ENCODE assay signal across 14 cellular contexts in genomic region chr2:236558999-236559978, GRCh38. TPM values are rescaled to one million over a fixed set of nuclear protein-coding genes. Genes with fewer than 3 reads are reported as not detected.
DNase-seq lines count a peak whose midpoint lies in the region; ATAC-seq and TF ChIP-seq lines count a peak whose summit lies in the region.
"Had no signal": no experiment of that assay in that cellular context is flagged by ENCODE, and none has a peak within 500 bp of the region (broad histone marks: within the 10 kb centered on the region; RNA-seq: fewer than 3 reads in every experiment).

No MANE protein-coding gene starts in this region.

- POLR2A ChIA-PET in CD4-positive, alpha-beta T cell (lab: Charles Lee), result interaction anchor here (1.4 to 2.1 kb wide), 3 partner anchors 9 to 13 kb away, joined by 6 to 8 read pairs (median 7); no protein-coding TSS in a partner anchor

- H3K27me3 Mint-ChIP-seq in CD4-positive, alpha-beta T cell, result no peaks in the 10 kb centered on the region
- no peaks in the 10 kb centered on the region for H3K27me3 Mint-ChIP-seq in activated T-helper 17 cell treated with anti-CD3 and anti-CD28 coated beads, Interleukin-2, amount 50 U/mL, for 72 hours
- H3K27me3 Mint-ChIP-seq in stimulated activated naive B cell treated with anti-CD40 and anti-IgM and Interleukin-4, amounts not matched to agents 10 μg/mL and 1 μg/mL and 100 μg/mL, for 72 hours, result peaks cover 4 to 7% of the 10 kb centered on the region in 2 donors
- H3K27me3 Mint-ChIP-seq: naive B cell had no signal

- no peak overlapping the region for H3K27ac ChIP-seq in CD4-positive, alpha-beta T cell (ENCODE audit: low read depth, low read length)

- H3K36me3 Mint-ChIP-seq in CD4-positive, alpha-beta T cell (ENCODE audit: low read depth), result peaks cover 54% of the 10 kb centered on the region
- H3K36me3 Mint-ChIP-seq in activated T-helper 17 cell treated with anti-CD3 and anti-CD28 coated beads, Interleukin-2, amount 50 U/mL, for 72 hours (ENCODE audit: low read depth), result peaks cover 33% of the 10 kb centered on the region
- H3K36me3 Mint-ChIP-seq in stimulated activated naive B cell treated with anti-CD40 and anti-IgM and Interleukin-4, amounts not matched to agents 10 μg/mL and 1 μg/mL and 100 μg/mL, for 72 hours, result peaks cover 0 to 4% of the 10 kb centered on the region in 2 donors

- CTCF ChIA-PET in CD4-positive, alpha-beta T cell (lab: Charles Lee), result interaction anchor here (1.5 kb wide), 1 partner anchor 10 kb away, joined by 4 read pairs; the partner anchor contains the start of gene ACKR3

- intact Hi-C loops in CD4-positive, alpha-beta T cell (cut with DNase I, micrococcal nuclease), result no loop called here

- no peak for TF ChIP-seq CTCF in CD4-positive, alpha-beta T cell (IDR thresholded peaks at IDR 0.05)

- DNase-seq in CD4-positive, alpha-beta T cell, result no peak
- no peak for DNase-seq in NOMO-1 treated with dmso at 0.1 percent for 144 hours (lab: John Stamatoyannopoulos, UW; ENCODE audit: unreplicated experiment)
- DNase-seq in stimulated activated CD8-positive, alpha-beta memory T cell treated with anti-CD3 and anti-CD28 coated beads, Interleukin-4, amount 100 ng/mL, for 48 hours, result no peak
- DNase-seq in stimulated activated naive B cell treated with anti-CD40 and anti-IgM and Interleukin-4, amounts not matched to agents 10 μg/mL and 1 μg/mL and 100 μg/mL, for 72 hours, result no peak
- DNase-seq: activated B cell treated with CpG ODN at 0.5 μM for 24 hours; AML-193; endodermal cell; naive B cell; stimulated activated CD4-positive, alpha-beta T cell treated with anti-CD3 and anti-CD28 coated beads, Interleukin-1b, Interleukin-23, amount 100 ng/mL, for 48 hours had no signal

- H3K4me3 Mint-ChIP-seq in CD4-positive, alpha-beta T cell, result peak overlapping the region; percentile 8
- H3K4me3 Mint-ChIP-seq in activated T-helper 17 cell treated with anti-CD3 and anti-CD28 coated beads, Interleukin-2, amount 50 U/mL, for 72 hours, result peak overlapping the region; percentile 2
- no peak overlapping the region for H3K4me3 Mint-ChIP-seq in stimulated activated naive B cell treated with anti-CD40 and anti-IgM and Interleukin-4, amounts not matched to agents 10 μg/mL and 1 μg/mL and 100 μg/mL, for 72 hours
- H3K4me3 Mint-ChIP-seq: activated B cell treated with CpG ODN at 0.5 μM for 24 hours; activated T-helper 1 cell treated with anti-CD3 and anti-CD28 coated beads, Interleukin-12 subunit alpha, Interleukin-12 subunit beta, Interleukin-2, Interleukin-4 antibody, amounts not matched to agents 30 ng/mL and 10 ng/mL and 1 ng/mL, durations not matched to agents 14 hours and 24 hours and 36 hours; endodermal cell had no signal

- peaks cover 58% of the 10 kb centered on the region for H3K4me1 Mint-ChIP-seq in CD4-positive, alpha-beta T cell (ENCODE audit: low read depth)
- H3K4me1 Mint-ChIP-seq in activated T-helper 17 cell treated with anti-CD3 and anti-CD28 coated beads, Interleukin-2, amount 50 U/mL, for 72 hours, result peaks cover 29% of the 10 kb centered on the region
- H3K4me1 Mint-ChIP-seq in stimulated activated naive B cell treated with anti-CD40 and anti-IgM and Interleukin-4, amounts not matched to agents 10 μg/mL and 1 μg/mL and 100 μg/mL, for 72 hours, result peaks cover 10 to 26% of the 10 kb centered on the region in 2 donors
- H3K4me1 Mint-ChIP-seq: endodermal cell had no signal

- H3K9me3 Mint-ChIP-seq in CD4-positive, alpha-beta T cell, result no peaks in the 10 kb centered on the region
- H3K9me3 Mint-ChIP-seq in activated T-helper 17 cell treated with anti-CD3 and anti-CD28 coated beads, Interleukin-2, amount 50 U/mL, for 72 hours, result no peaks in the 10 kb centered on the region
- peaks cover 0 to 5% of the 10 kb centered on the region in 2 donors for H3K9me3 Mint-ChIP-seq in stimulated activated naive B cell treated with anti-CD40 and anti-IgM and Interleukin-4, amounts not matched to agents 10 μg/mL and 1 μg/mL and 100 μg/mL, for 72 hours

- no peaks in the 10 kb centered on the region for H3K27me3 ChIP-seq in CD4-positive, alpha-beta T cell (ENCODE audit: control insufficient read depth, insufficient read depth, low read length)

- H3K27ac Mint-ChIP-seq in CD4-positive, alpha-beta T cell, result peak overlapping the region; percentile 64
- no peak overlapping the region for H3K27ac Mint-ChIP-seq in activated T-helper 17 cell treated with anti-CD3 and anti-CD28 coated beads, Interleukin-2, amount 50 U/mL, for 72 hours
- H3K27ac Mint-ChIP-seq in stimulated activated naive B cell treated with anti-CD40 and anti-IgM and Interleukin-4, amounts not matched to agents 10 μg/mL and 1 μg/mL and 100 μg/mL, for 72 hours, result no peak overlapping the region
- H3K27ac Mint-ChIP-seq: activated B cell treated with CpG ODN at 0.5 μM for 24 hours; activated T-helper 1 cell treated with anti-CD3 and anti-CD28 coated beads, Interleukin-12 subunit alpha, Interleukin-12 subunit beta, Interleukin-2, Interleukin-4 antibody, amounts not matched to agents 30 ng/mL and 10 ng/mL and 1 ng/mL, durations not matched to agents 14 hours and 24 hours and 36 hours; endodermal cell had no signal

- peaks cover 5% of the 10 kb centered on the region for H3K9me3 ChIP-seq in CD4-positive, alpha-beta T cell (ENCODE audit: control insufficient read depth, low read length)

- ATAC-seq in CD4-positive, alpha-beta T cell (ENCODE audit: poor library complexity), result no peak
- peak; percentile 55 for ATAC-seq in GM18511 (IDR thresholded peaks at IDR 0.05; ENCODE audit: unreplicated experiment)
- peak; percentile 63 for ATAC-seq in HG02610 (IDR thresholded peaks at IDR 0.05; ENCODE audit: unreplicated experiment)
- ATAC-seq in activated T-helper 17 cell treated with anti-CD3 and anti-CD28 coated beads, Interleukin-2, amount 50 U/mL, for 72 hours (replicated peaks), result peak; percentile 46
- no peak for ATAC-seq in HG03521 (IDR thresholded peaks at IDR 0.05; ENCODE audit: unreplicated experiment)
- ATAC-seq in stimulated activated naive B cell treated with anti-CD40 and anti-IgM and Interleukin-4, amounts not matched to agents 10 μg/mL and 1 μg/mL and 100 μg/mL, for 72 hours (replicated peaks), result no peak

RNA-seq across cellular contexts. Expression of gene ACKR3, which starts 10.3 kb away (rescaled TPM):
- total RNA-seq in CD4-positive, alpha-beta T cell, result under 1 TPM; 0.61 to 0.74 TPM
- 1 to 10 TPM in 1 of 2 donors, under 1 TPM in 1; 0.86 to 1.7 TPM for total RNA-seq in activated T-helper 17 cell treated with anti-CD3 and anti-CD28 coated beads, Interleukin-2, amount 50 U/mL, for 72 hours

Comparison
In these comparisons a context has a peak if more than half of its experiments do, and no peak if none do; other contexts are left out.
1. ATAC-seq: peak in GM18511 (single experiment), HG02610 (single experiment) and activated T-helper 17 cell treated with anti-CD3 and anti-CD28 coated beads, Interleukin-2, amount 50 U/mL, for 72 hours (single experiment); none in CD4-positive, alpha-beta T cell (single experiment), HG03521 (single experiment) and stimulated activated naive B cell treated with anti-CD40 and anti-IgM and Interleukin-4, amounts not matched to agents 10 μg/mL and 1 μg/mL and 100 μg/mL, for 72 hours (0 of 2).
2. H3K4me3 Mint-ChIP-seq: peak in CD4-positive, alpha-beta T cell (single experiment) and activated T-helper 17 cell treated with anti-CD3 and anti-CD28 coated beads, Interleukin-2, amount 50 U/mL, for 72 hours (single experiment); none in stimulated activated naive B cell treated with anti-CD40 and anti-IgM and Interleukin-4, amounts not matched to agents 10 μg/mL and 1 μg/mL and 100 μg/mL, for 72 hours (0 of 2).